23 cellular contexts compared by ENCODE assay signal in the genomic region with DNA sequence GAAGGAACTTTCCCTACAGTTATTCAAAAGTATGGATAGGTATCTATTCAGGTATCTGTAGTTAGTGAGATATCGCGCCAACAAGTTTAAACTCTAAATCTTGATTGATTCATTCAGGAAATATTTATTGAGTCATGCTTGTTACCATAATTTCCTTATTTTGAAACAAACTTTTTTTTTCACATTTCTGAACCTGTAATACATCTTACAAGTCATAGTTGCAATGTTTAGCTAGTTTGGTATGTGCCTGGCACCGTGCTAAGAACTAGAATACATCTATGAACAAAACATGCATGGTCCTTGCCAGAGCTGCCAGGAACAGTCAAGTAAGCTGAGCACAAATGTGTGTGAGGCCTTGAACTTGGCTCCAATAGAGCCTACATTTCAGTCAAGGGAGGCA.
DNase-seq lines count a peak whose midpoint lies in the region; ATAC-seq, FAIRE-seq and TF ChIP-seq lines count a peak whose summit lies in the region.
"Had no signal": no experiment of that assay in that cellular context is flagged by ENCODE, and none has a peak within 500 bp of the region (broad histone marks: within the 10 kb centered on the region; RNA-seq: fewer than 3 reads in every experiment).

No MANE protein-coding gene starts in this region.

- no peak overlapping the region for H2AFZ ChIP-seq in keratinocyte (ENCODE audit: control insufficient read depth, low read length)

- peak; percentile 53 for DNase-seq in activated naive CD4-positive, alpha-beta T cell treated with anti-CD3 and anti-CD28 coated beads for 36 hours
- no peak for DNase-seq in activated naive CD4-positive, alpha-beta T cell treated with anti-CD3 and anti-CD28 coated beads, Interleukin-2, amount 50 U/mL, for 16 hours
- DNase-seq in coronary artery (ENCODE audit: low spot score) = no peak
- DNase-seq in keratinocyte (ENCODE audit: low read depth, low spot score) = no peak
- peak; percentile 83 for DNase-seq in thoracic aorta (ENCODE audit: low spot score)
- no peak for DNase-seq in thyroid gland
- DNase-seq in NCI-H2196 treated with DMSO at 0.1 percent for 48 hours (lab: John Stamatoyannopoulos, UW; ENCODE audit: unreplicated experiment) = no peak
- DNase-seq: activated CD8-positive, alpha-beta T cell treated with anti-CD3 and anti-CD28 coated beads for 36 hours; activated T-cell treated with anti-CD3 and anti-CD28 coated beads, Interleukin-2, amount 50 U/mL, for 24 hours; body of pancreas; dermis blood vessel endothelial cell; Karpas-422; left ventricle myocardium superior; NCI-H1092; NCI-H1930; OCI-M1; T-helper 17 cell had no signal

- H4K20me1 ChIP-seq in keratinocyte (ENCODE audit: control insufficient read depth, extremely low read depth, insufficient read depth, low read length) = no peaks in the 10 kb centered on the region
- H4K20me1 ChIP-seq: BLaER1 had no signal

- WGBS in thyroid gland, 2 donors = 94 to 96% methylated on average over 3 of the region's 3 CpGs

- TF ChIP-seq CTCF in coronary artery (IDR thresholded peaks at IDR 0.05) (no peak), keratinocyte (optimal IDR thresholded peaks at IDR 0.05 in 1 of 3, IDR thresholded peaks at IDR 0.05 in 1 of 3, conservative IDR thresholded peaks at IDR 0.05 in 1 of 3; ENCODE audit: extremely low read depth in 1 of 3, insufficient read depth in 2 of 3, low read length in 3 of 3) (no peak), thoracic aorta (IDR thresholded peaks at IDR 0.05) (no peak), thyroid gland (IDR thresholded peaks at IDR 0.05) (no peak)

- H3K9ac ChIP-seq in keratinocyte (ENCODE audit: control insufficient read depth, extremely low read depth, insufficient read depth, low read length) = no peak overlapping the region
- H3K9ac ChIP-seq: BLaER1 had no signal

- no peaks in the 10 kb centered on the region for H3K27me3 ChIP-seq in keratinocyte (ENCODE audit: control insufficient read depth, extremely low read depth, insufficient read depth, low read length)
- no peaks in the 10 kb centered on the region for H3K27me3 ChIP-seq in thoracic aorta (replicated peaks; ENCODE audit: insufficient read depth)
- H3K27me3 ChIP-seq in thyroid gland = no peaks in the 10 kb centered on the region
- H3K27me3 ChIP-seq: BLaER1, body of pancreas had no signal

- H3K4me1 ChIP-seq in keratinocyte (ENCODE audit: control insufficient read depth, extremely low read depth, insufficient read depth, low read length) (peaks cover 17% of the 10 kb centered on the region), thoracic aorta (ENCODE audit: control insufficient read depth in 1 of 2, low read depth in 2 of 2) (peaks cover 46 to 53% of the 10 kb centered on the region in 2 donors), thyroid gland (no peaks in the 10 kb centered on the region)
- H3K4me1 ChIP-seq: A549, BLaER1, body of pancreas, HAP-1 had no signal

- H3K4me2 ChIP-seq in keratinocyte (ENCODE audit: control insufficient read depth, extremely low read depth, insufficient read depth, low read depth, low read length) = peak overlapping the region; percentile 39
- H3K4me2 ChIP-seq: A549, BLaER1 had no signal

- H3K27me3 Mint-ChIP-seq in activated naive CD4-positive, alpha-beta T cell treated with anti-CD3 and anti-CD28 coated beads for 36 hours (ENCODE audit: low read depth) = no peaks in the 10 kb centered on the region
- H3K27me3 Mint-ChIP-seq: activated CD8-positive, alpha-beta T cell treated with anti-CD3 and anti-CD28 coated beads for 36 hours; activated naive CD8-positive, alpha-beta T cell; activated T-cell treated with anti-CD3 and anti-CD28 coated beads, Interleukin-2, amount 50 U/mL, for 24 hours; T-helper 17 cell had no signal

- H3K9me3 Mint-ChIP-seq in activated naive CD4-positive, alpha-beta T cell treated with anti-CD3 and anti-CD28 coated beads for 36 hours = no peaks in the 10 kb centered on the region
- H3K9me3 Mint-ChIP-seq: activated CD8-positive, alpha-beta T cell treated with anti-CD3 and anti-CD28 coated beads for 36 hours; activated T-cell treated with anti-CD3 and anti-CD28 coated beads, Interleukin-2, amount 50 U/mL, for 24 hours had no signal

- dilution Hi-C loops in keratinocyte (cut with MboI; ENCODE audit: extremely low pct_ligation_motif_present, low sequenced_read_pairs) = no loop called here

- H3K4me3 ChIP-seq in coronary artery (no peak overlapping the region), keratinocyte (ENCODE audit: control insufficient read depth in 2 of 3, extremely low read depth in 1 of 3, insufficient read depth in 2 of 3, low read depth in 1 of 3, low read length in 3 of 3) (no peak overlapping the region), thoracic aorta (no peak overlapping the region), thyroid gland (replicated peaks in 1 of 3) (no peak overlapping the region)
- H3K4me3 ChIP-seq: A549, BLaER1, body of pancreas, HAP-1 had no signal

- CTCF ChIA-PET in activated naive CD4-positive, alpha-beta T cell treated with anti-CD3 and anti-CD28 coated beads for 36 hours (lab: Charles Lee) = no interaction called here

- no peaks in the 10 kb centered on the region for H3K36me3 ChIP-seq in keratinocyte (ENCODE audit: control insufficient read depth in 2 of 2, extremely low read depth in 1 of 2, insufficient read depth in 2 of 2, low read length in 2 of 2)
- no peaks in the 10 kb centered on the region for H3K36me3 ChIP-seq in thoracic aorta
- H3K36me3 ChIP-seq in thyroid gland = no peaks in the 10 kb centered on the region
- H3K36me3 ChIP-seq: BLaER1, HAP-1 had no signal

- FAIRE-seq in keratinocyte (lab: Jason Lieb, UNC) = peak; percentile 84
- FAIRE-seq: D721Med had no signal

- no peaks in the 10 kb centered on the region for H3K79me2 ChIP-seq in keratinocyte (ENCODE audit: control insufficient read depth, insufficient read depth, low read length)

- H3K9me1 ChIP-seq in keratinocyte (ENCODE audit: control insufficient read depth, extremely low read depth, insufficient read depth, low read length) = no peaks in the 10 kb centered on the region

- H3K4me3 Mint-ChIP-seq in activated naive CD4-positive, alpha-beta T cell treated with anti-CD3 and anti-CD28 coated beads for 36 hours = no peak overlapping the region
- H3K4me3 Mint-ChIP-seq: activated CD8-positive, alpha-beta T cell treated with anti-CD3 and anti-CD28 coated beads for 36 hours; activated naive CD8-positive, alpha-beta T cell; activated T-cell treated with anti-CD3 and anti-CD28 coated beads, Interleukin-2, amount 50 U/mL, for 24 hours; T-helper 17 cell had no signal

- no peak for TF ChIP-seq POLR2A in thyroid gland (IDR thresholded peaks at IDR 0.05)

- intact Hi-C loops in activated naive CD4-positive, alpha-beta T cell treated with anti-CD3 and anti-CD28 coated beads for 36 hours (cut with micrococcal nuclease) = loop anchor here (1.0 to 2.0 kb wide), 5 partner anchors 64 to 226 kb away; partner anchors contain the start of gene PCSK5
- intact Hi-C loops in thyroid gland (cut with DNase I) = no loop called here

- ATAC-seq in thoracic aorta (ENCODE audit: insufficient number of reproducible peaks, low FRiP score, low read depth) (peak; percentile 82), HG03469 (IDR thresholded peaks at IDR 0.05; ENCODE audit: unreplicated experiment) (no peak)
- ATAC-seq: A549; activated CD8-positive, alpha-beta T cell treated with anti-CD3 and anti-CD28 coated beads for 36 hours; body of pancreas; left ventricle myocardium superior; T-helper 17 cell had no signal

- H3K27ac ChIP-seq in coronary artery (peak overlapping the region; percentile 11 to 58), keratinocyte (ENCODE audit: control insufficient read depth, insufficient read depth, low read length) (no peak overlapping the region), thoracic aorta (peak overlapping the region; percentile 71 to 73), thyroid gland (no peak overlapping the region)
- H3K27ac ChIP-seq: A549, BLaER1, body of pancreas had no signal

- H3K27ac Mint-ChIP-seq in activated naive CD4-positive, alpha-beta T cell treated with anti-CD3 and anti-CD28 coated beads for 36 hours = peak overlapping the region; percentile 70
- H3K27ac Mint-ChIP-seq: activated CD8-positive, alpha-beta T cell treated with anti-CD3 and anti-CD28 coated beads for 36 hours; activated T-cell treated with anti-CD3 and anti-CD28 coated beads, Interleukin-2, amount 50 U/mL, for 24 hours; T-helper 17 cell had no signal

- H3K36me3 Mint-ChIP-seq in activated naive CD4-positive, alpha-beta T cell treated with anti-CD3 and anti-CD28 coated beads for 36 hours (ENCODE audit: low read depth) = peaks cover 13% of the 10 kb centered on the region
- H3K36me3 Mint-ChIP-seq: activated naive CD8-positive, alpha-beta T cell had no signal

- H3K9me3 ChIP-seq in keratinocyte (ENCODE audit: control insufficient read depth, low read depth, low read length) (no peaks in the 10 kb centered on the region), thoracic aorta (no peaks in the 10 kb centered on the region), thyroid gland (no peaks in the 10 kb centered on the region)
- H3K9me3 ChIP-seq: A549, BLaER1, body of pancreas, HAP-1 had no signal

- H3K4me1 Mint-ChIP-seq in activated naive CD4-positive, alpha-beta T cell treated with anti-CD3 and anti-CD28 coated beads for 36 hours (ENCODE audit: low read depth) = peaks cover 24% of the 10 kb centered on the region

Comparison
In these comparisons a context has a peak if more than half of its experiments do, and no peak if none do; other contexts are left out.
1. DNase-seq: peak in activated naive CD4-positive, alpha-beta T cell treated with anti-CD3 and anti-CD28 coated beads for 36 hours (single experiment) and thoracic aorta (single experiment); none in activated naive CD4-positive, alpha-beta T cell treated with anti-CD3 and anti-CD28 coated beads, Interleukin-2, amount 50 U/mL, for 16 hours (single experiment), coronary artery (single experiment), keratinocyte (single experiment), thyroid gland (0 of 2) and NCI-H2196 treated with DMSO at 0.1 percent for 48 hours (single experiment).
2. H3K27ac ChIP-seq: peak in coronary artery (2 of 2) and thoracic aorta (2 of 2); none in keratinocyte (single experiment) and thyroid gland (0 of 3).